2 cellular contexts compared by ENCODE assay signal in the genomic region with DNA sequence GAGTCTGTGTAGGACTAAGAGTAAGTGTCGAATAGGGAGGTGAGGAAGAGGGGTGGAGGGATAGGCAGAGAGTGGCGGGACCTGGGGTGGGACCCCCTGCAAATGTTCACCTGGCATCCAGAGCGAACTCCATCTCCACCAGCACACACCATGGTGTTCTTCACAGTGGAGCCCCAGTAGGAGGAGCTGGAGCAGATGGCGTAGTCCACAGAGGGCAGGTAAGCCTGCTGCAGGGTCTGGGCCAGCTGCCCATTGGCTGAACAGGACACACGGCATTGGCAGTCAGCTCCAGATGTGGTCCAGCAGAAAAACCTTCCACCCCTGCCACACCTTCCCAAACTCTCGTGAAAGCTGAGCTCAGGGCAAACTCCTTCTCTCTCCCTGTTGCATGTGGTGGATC.
TF ChIP-seq lines count a peak whose summit lies in the region.

No MANE protein-coding gene starts in this region.

TF ChIP-seq in HepG2, 621 proteins besides CTCF, POLR2A, EP300 and RAD21:
- TF ChIP-seq GLI4 (CRISPR knock-in tag; IDR thresholded peaks at IDR 0.05; ENCODE audit: borderline replicate concordance) = no peak
- TF ChIP-seq ASH2L (IDR thresholded peaks at IDR 0.05; ENCODE audit: insufficient read length, low read depth, low read length) = no peak

TF ChIP-seq in H1, 55 proteins besides CTCF, POLR2A, EP300 and RAD21:
- no peak for TF ChIP-seq NANOG (IDR thresholded peaks at IDR 0.05; ENCODE audit: insufficient read depth, low read depth, low read length, poor library complexity, severe bottlenecking)
- no peak for TF ChIP-seq SIX5 (IDR thresholded peaks at IDR 0.05; ENCODE audit: low read depth, low read length)
